In the genomic region with DNA sequence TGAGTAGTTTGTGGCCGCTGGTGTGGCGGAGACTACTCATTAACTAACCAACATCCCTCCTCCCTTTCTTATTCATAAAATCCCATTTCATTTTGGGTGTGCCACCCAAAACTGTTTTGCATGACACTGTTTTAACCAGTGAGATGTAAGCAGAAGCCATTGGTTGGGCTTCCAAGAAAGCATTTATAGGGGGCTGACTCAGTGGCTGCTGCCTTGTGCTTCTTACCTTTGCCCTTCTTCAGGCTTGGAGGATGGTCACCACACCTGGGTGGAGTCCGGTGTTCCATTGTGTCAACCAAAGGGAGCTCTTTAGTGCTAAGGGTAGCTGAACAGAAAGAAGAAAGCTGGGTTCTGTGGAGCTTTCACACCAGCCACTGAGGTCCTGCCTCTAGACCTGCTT, we compare ENCODE assay signal across 19 cellular contexts. TPM values are rescaled to one million over a fixed set of nuclear protein-coding genes. Genes with fewer than 3 reads are reported as not detected.
A peak's percentile ranks its signal among the peaks of the same experiment; 100 is the strongest.
DNase-seq lines count a peak whose midpoint lies in the region; ATAC-seq and TF ChIP-seq lines count a peak whose summit lies in the region.
"Had no signal": no experiment of that assay in that cellular context is flagged by ENCODE, and none has a peak within 500 bp of the region (broad histone marks: within the 10 kb centered on the region; RNA-seq: fewer than 3 reads in every experiment).

No MANE protein-coding gene starts in this region.

- no peaks in the 10 kb centered on the region for H3K9me3 Mint-ChIP-seq in H9

- H2BK15ac ChIP-seq in H9 (ENCODE audit: low read depth, low read length) = no peak overlapping the region

- no peak overlapping the region for H3K18ac ChIP-seq in H9 (ENCODE audit: insufficient read length, low read depth, low read length)

- no peaks in the 10 kb centered on the region for H3K23me2 ChIP-seq in H9 (ENCODE audit: insufficient read length, low read depth, low read length, poor library complexity, severe bottlenecking)

- H3K4ac ChIP-seq in H9 (ENCODE audit: low read depth, low read length) = no peak overlapping the region

- H3K9ac ChIP-seq in H9 (ENCODE audit: extremely low read depth, insufficient read length, low read length) = no peak overlapping the region
- H3K9ac ChIP-seq: BLaER1 had no signal

- H4K91ac ChIP-seq in H9 (ENCODE audit: insufficient read length, low read depth, low read length) = no peak overlapping the region

- no peak overlapping the region for H2AK5ac ChIP-seq in H9 (ENCODE audit: insufficient read length, low read length)

- peaks cover 4 to 6% of the 10 kb centered on the region in 2 experiments for H3K4me1 Mint-ChIP-seq in H9

- no peaks in the 10 kb centered on the region for H3K79me1 ChIP-seq in H9 (ENCODE audit: insufficient read depth, low read depth, low read length, poor library complexity, severe bottlenecking)

- peak; percentile 89 for ATAC-seq in mucosa of descending colon
- no peak for ATAC-seq in HG03196 (IDR thresholded peaks at IDR 0.05; ENCODE audit: unreplicated experiment)

- H3K27me3 ChIP-seq in H9 (ENCODE audit: insufficient read depth, low read length) = no peaks in the 10 kb centered on the region
- H3K27me3 ChIP-seq: BLaER1, SJSA1 had no signal

- no CpG with 5 or more reads among the region's 3 CpGs for WGBS in H9 (ENCODE audit: extremely low coverage, insufficient read length, low lambda C conversion rate)

- H2BK20ac ChIP-seq in H9 (ENCODE audit: low read depth, low read length, poor library complexity, severe bottlenecking) = peak overlapping the region; percentile 26

- H3K79me2 ChIP-seq in H9 (ENCODE audit: insufficient read depth, low read length) = no peaks in the 10 kb centered on the region

- H4K5ac ChIP-seq in H9 (ENCODE audit: insufficient read length, low read depth, low read length) = no peak overlapping the region

- H3K23ac ChIP-seq in H9 (ENCODE audit: insufficient read length, low read depth, low read length) = no peak overlapping the region

- H3K36me3 Mint-ChIP-seq in H9 (ENCODE audit: insufficient read depth in 1 of 3, low read depth in 3 of 3) = no peaks in the 10 kb centered on the region

- H3K9me3 ChIP-seq in H9 (ENCODE audit: control insufficient read depth, low read depth, low read length) = no peaks in the 10 kb centered on the region
- H3K9me3 ChIP-seq in mucosa of descending colon = no peaks in the 10 kb centered on the region
- H3K9me3 ChIP-seq: BLaER1, Caco-2, SJSA1 had no signal

- intact Hi-C loops in mucosa of descending colon (cut with DNase I, micrococcal nuclease) = loop anchor here in 1 of 2 donors (10.0 kb wide), 1 partner anchor 61 kb away; the partner anchor contains the start of gene CCDC7

- H3K27ac ChIP-seq in H9 (ENCODE audit: insufficient read length, low read depth, low read length) (no peak overlapping the region), caudate nucleus (ENCODE audit: low read depth, low read length) (no peak overlapping the region)
- H3K27ac ChIP-seq: BLaER1, SJSA1 had no signal

- no peaks in the 10 kb centered on the region for H3K27me3 Mint-ChIP-seq in H9 (ENCODE audit: low read depth)
- H3K27me3 Mint-ChIP-seq: CD4-positive, alpha-beta T cell had no signal

- in situ Hi-C loops in Caki2 (cut with HindIII; ENCODE audit: low pct_unique_long_range_greater_than_20kb, low sequenced_read_pairs) = no loop called here

- H3K4me2 ChIP-seq in H9 (ENCODE audit: insufficient read depth, insufficient read length, low read length) = no peak overlapping the region
- H3K4me2 ChIP-seq: BLaER1 had no signal

- peak overlapping the region in 1 of 3 experiments; percentile 57; a peak in 1 of 7 replicates for H3K27ac Mint-ChIP-seq in H9
- H3K27ac Mint-ChIP-seq: CD4-positive, alpha-beta T cell had no signal

- H2AFZ ChIP-seq in H9 (ENCODE audit: low read length) = no peak overlapping the region

- no peak overlapping the region for H3K14ac ChIP-seq in H9 (ENCODE audit: insufficient read depth, low read length)

- H3K4me1 ChIP-seq in H9 (ENCODE audit: insufficient read depth, low read length) (peaks cover 2% of the 10 kb centered on the region; the same call in 1 of the 2 replicates), mucosa of descending colon (ENCODE audit: low read depth) (peaks cover 10% of the 10 kb centered on the region)
- H3K4me1 ChIP-seq: SJSA1 had no signal

- H2BK120ac ChIP-seq in H9 (ENCODE audit: low read depth, low read length, poor library complexity, severe bottlenecking) = no peak overlapping the region

- no peak overlapping the region for H3T11ph ChIP-seq in H9 (ENCODE audit: low read length)

- no peaks in the 10 kb centered on the region for H4K20me1 ChIP-seq in H9 (ENCODE audit: control insufficient read depth, insufficient read depth, insufficient read length)
- H4K20me1 ChIP-seq: BLaER1 had no signal

- no peak overlapping the region for H2BK12ac ChIP-seq in H9 (ENCODE audit: insufficient read length, low read depth, low read length)

- no peak overlapping the region for H4K8ac ChIP-seq in H9 (replicated peaks; ENCODE audit: insufficient read length, low read depth, low read length)

- no peak for TF ChIP-seq CTCF in H9 (conservative IDR thresholded peaks at IDR 0.05)
- TF ChIP-seq CTCF in mucosa of descending colon (IDR thresholded peaks at IDR 0.05) = no peak

- H3K4me3 ChIP-seq in mucosa of descending colon = no peak overlapping the region
- H3K4me3 ChIP-seq: BLaER1, SJSA1 had no signal

- H2BK5ac ChIP-seq in H9 (ENCODE audit: insufficient read length, low read length) = no peak overlapping the region

- H3K56ac ChIP-seq in H9 (ENCODE audit: insufficient read length, low read depth, low read length) = no peak overlapping the region

- H3K4me3 Mint-ChIP-seq in H9 = no peak overlapping the region; a peak in 1 of 5 replicates
- H3K4me3 Mint-ChIP-seq: CD4-positive, alpha-beta T cell had no signal

- H3K36me3 ChIP-seq in mucosa of descending colon (ENCODE audit: low read depth) = no peaks in the 10 kb centered on the region
- H3K36me3 ChIP-seq: BLaER1, SJSA1 had no signal

- peak; percentile 66 for DNase-seq in Caki2 (ENCODE audit: low read depth)
- DNase-seq in H9 = no peak
- peak; percentile 38 for DNase-seq in SW480 (ENCODE audit: low spot score)
- DNase-seq in mucosa of descending colon = peak; percentile 49 to 65 (median 63)
- no peak for DNase-seq in caudate nucleus (lab: John Stamatoyannopoulos, UW)
- no peak for DNase-seq in NCI-H1930 (lab: John Stamatoyannopoulos, UW)
- DNase-seq: ACHN; Caco-2; CD4-positive, alpha-beta T cell; HCEC 1CT; IMR-90; NCI-H1417; NCI-H187; NCI-H2107; NCI-H510A treated with DMSO at 0.1 percent for 48 hours; NCI-H774 had no signal

RNA-seq across cellular contexts. Expression of gene EPC1, which starts 37.2 kb away (rescaled TPM):
- total RNA-seq in Caki2 (2014; rRNA removed; shearing (Covaris generic); ENCODE audit: low replicate concordance) = 7.5 and 17.0 TPM in 2 replicates
- total RNA-seq in H9 (2021) = 32.5 and 33.5 TPM in 2 replicates
- 10 to 100 TPM; 33.7 to 47.9 (median 46.9) TPM for total RNA-seq in mucosa of descending colon

Comparison
In these comparisons a context has a peak if more than half of its experiments do, and no peak if none do; other contexts are left out.
1. DNase-seq: peak in Caki2 (single experiment), SW480 (single experiment) and mucosa of descending colon (3 of 3); none in H9 (single experiment), caudate nucleus (0 of 61) and NCI-H1930 (0 of 2).